In genomic region chr1:28592314-28593071, GRCh38 we compare ENCODE assay signal across 8 cellular contexts. TPM values are rescaled to one million over a fixed set of nuclear protein-coding genes. Genes with fewer than 3 reads are reported as not detected.
A peak's percentile ranks its signal among the peaks of the same experiment; 100 is the strongest.
DNase-seq lines count a peak whose midpoint lies in the region; ATAC-seq, FAIRE-seq and TF ChIP-seq lines count a peak whose summit lies in the region.

No MANE protein-coding gene starts in this region.

- H3K4me2 ChIP-seq in A549 = peak overlapping the region; percentile 56

- TF ChIP-seq RAD21 in A549 (conservative IDR thresholded peaks at IDR 0.05 in 1 of 2, IDR thresholded peaks at IDR 0.05 in 1 of 2) = no peak

- intact Hi-C loops in left ventricle myocardium inferior (cut with micrococcal nuclease) (no loop called here), sigmoid colon (cut with DNase I) (no loop called here)

- TF ChIP-seq POLR2A in A549 (IDR thresholded peaks at IDR 0.05; ENCODE audit: low read length) (no peak), sigmoid colon (IDR thresholded peaks at IDR 0.05) (no peak)

- TF ChIP-seq CTCF in A549 (IDR thresholded peaks at IDR 0.05) (no peak), VCaP (conservative IDR thresholded peaks at IDR 0.05) (no peak), left ventricle myocardium inferior (IDR thresholded peaks at IDR 0.05; ENCODE audit: borderline replicate concordance) (no peak), sigmoid colon (IDR thresholded peaks at IDR 0.05) (no peak)

- FAIRE-seq in A549 (lab: Jason Lieb, UNC) = no peak

- peak overlapping the region; percentile 50 to 85; a peak in 5 of 6 replicates for H3K27ac ChIP-seq in A549
- H3K27ac ChIP-seq in VCaP = peak overlapping the region; percentile 18; the same call in 1 of the 2 replicates
- peak overlapping the region; percentile 27 for H3K27ac ChIP-seq in left ventricle myocardium inferior (replicated peaks)
- H3K27ac ChIP-seq in sigmoid colon = peak overlapping the region in 2 of 4 donors; percentile 27 to 31

- H3K4me1 ChIP-seq in A549 (peaks cover 13% of the 10 kb centered on the region; the same call in 2 of the 3 replicates), left ventricle myocardium inferior (peaks cover 8% of the 10 kb centered on the region), sigmoid colon (peaks cover 0 to 12% (median 11%) of the 10 kb centered on the region in 4 donors)

- H3K36me3 ChIP-seq in left ventricle myocardium inferior (peaks cover 7% of the 10 kb centered on the region), sigmoid colon (no peaks in the 10 kb centered on the region)

- no peak for DNase-seq in A549 (ENCODE audit: low read depth in 1 of 2, low spot score in 1 of 2)
- peak; percentile 21 for DNase-seq in left ventricle myocardium inferior
- no peak for DNase-seq in sigmoid colon
- no peak for DNase-seq in hippocampal formation (lab: John Stamatoyannopoulos, UW)
- no peak for DNase-seq in GF-D8 (lab: John Stamatoyannopoulos, UW)

- H3K4me3 ChIP-seq in A549 = peak overlapping the region; percentile 41
- peak overlapping the region; percentile 71 for H3K4me3 ChIP-seq in left ventricle myocardium inferior
- peak overlapping the region; percentile 30 to 68 (median 62) for H3K4me3 ChIP-seq in sigmoid colon

- POLR2A ChIA-PET in A549 (lab: Yijun Ruan, JAX) = no interaction called here

- no peaks in the 10 kb centered on the region for H3K27me3 ChIP-seq in left ventricle myocardium inferior (ENCODE audit: low read depth)
- no peaks in the 10 kb centered on the region for H3K27me3 ChIP-seq in sigmoid colon

- 70% methylated on average over 25 of the region's 81 CpGs for WGBS in A549 (ENCODE audit: missing lambda C conversion rate)
- 3 to 6% methylated on average over 81 of the region's 81 CpGs for WGBS in sigmoid colon, 2 donors

- CTCF ChIA-PET in A549 (lab: Yijun Ruan, JAX) = interaction anchor here (0.6 to 1.6 kb wide), 3 partner anchors 10 to 49 kb away, joined by 3 to 5 read pairs (median 3); no protein-coding TSS in a partner anchor

- H3K9me3 ChIP-seq in A549 = no peaks in the 10 kb centered on the region
- no peaks in the 10 kb centered on the region for H3K9me3 ChIP-seq in left ventricle myocardium inferior (replicated peaks)
- no peaks in the 10 kb centered on the region for H3K9me3 ChIP-seq in sigmoid colon

- no peak for TF ChIP-seq EP300 in A549 (IDR thresholded peaks at IDR 0.05)
- TF ChIP-seq EP300 in sigmoid colon (IDR thresholded peaks at IDR 0.05) = no peak

- peak; percentile 12 to 42; a peak in 3 of 6 replicates for ATAC-seq in A549
- peak; percentile 74 for ATAC-seq in GM19023 (IDR thresholded peaks at IDR 0.05; ENCODE audit: unreplicated experiment)
- ATAC-seq in GM21529 (IDR thresholded peaks at IDR 0.05; ENCODE audit: unreplicated experiment) = no peak

TF ChIP-seq in A549, 52 proteins besides CTCF, POLR2A, EP300 and RAD21:
- no peak for TF ChIP-seq JUN (IDR thresholded peaks at IDR 0.05)
- no peak for TF ChIP-seq RFX5 (IDR thresholded peaks at IDR 0.05)
- no peak for TF ChIP-seq TP53 (CRISPR knock-in tag; IDR thresholded peaks at IDR 0.05)
- no peak for TF ChIP-seq HOXA7 (CRISPR knock-in tag; IDR thresholded peaks at IDR 0.05)
- TF ChIP-seq EHMT2 (IDR thresholded peaks at IDR 0.05; ENCODE audit: low read depth) = no peak
- no peak for TF ChIP-seq POLR2AphosphoS2 (conservative IDR thresholded peaks at IDR 0.05; ENCODE audit: low read length)
- no peak for TF ChIP-seq REST (IDR thresholded peaks at IDR 0.05)
- no peak for TF ChIP-seq ELK1 (IDR thresholded peaks at IDR 0.05; ENCODE audit: low read depth, low read length)
- no peak for TF ChIP-seq CEBPB (IDR thresholded peaks at IDR 0.05)
- no peak for TF ChIP-seq EHF (CRISPR knock-in tag; IDR thresholded peaks at IDR 0.05)
- TF ChIP-seq, protein P1, sequence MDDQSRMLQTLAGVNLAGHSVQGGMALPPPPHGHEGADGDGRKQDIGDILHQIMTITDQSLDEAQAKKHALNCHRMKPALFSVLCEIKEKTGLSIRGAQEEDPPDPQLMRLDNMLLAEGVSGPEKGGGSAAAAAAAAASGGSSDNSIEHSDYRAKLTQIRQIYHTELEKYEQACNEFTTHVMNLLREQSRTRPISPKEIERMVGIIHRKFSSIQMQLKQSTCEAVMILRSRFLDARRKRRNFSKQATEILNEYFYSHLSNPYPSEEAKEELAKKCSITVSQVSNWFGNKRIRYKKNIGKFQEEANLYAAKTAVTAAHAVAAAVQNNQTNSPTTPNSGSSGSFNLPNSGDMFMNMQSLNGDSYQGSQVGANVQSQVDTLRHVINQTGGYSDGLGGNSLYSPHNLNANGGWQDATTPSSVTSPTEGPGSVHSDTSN (IDR thresholded peaks at IDR 0.05) = no peak

RNA-seq across cellular contexts. Expression of gene RAB42, which starts 0.4 kb away (rescaled TPM):
- polyA plus RNA-seq in A549 (2011; rRNA removed) (0.81 and 0.85 TPM in 2 replicates), A549 (2017; fragmentation: RNase III; extraction: RNeasy Plus Mini Kit Qiagen cat#74134 plus additional on column Dnase treatment) (1.8 to 2.3 TPM (median 2.0 TPM) in 3 replicates), sigmoid colon (10 to 100 TPM in 1 of 3 donors, 1 to 10 TPM in 2; 3.4 to 19.0 (median 3.6) TPM)
- polyA plus RNA-seq in A549 (2012; cell fraction: cytosol; rRNA removed) = 0.99 and 2.0 TPM in 2 replicates
- 0.61 and 0.98 TPM in 2 replicates for polyA plus RNA-seq in A549 (2012; cell fraction: nucleus; rRNA removed)
- 1.0 and 1.5 TPM in 2 replicates for polyA minus RNA-seq in A549 (2011; rRNA and poly(A)+ RNA removed)
- total RNA-seq in left ventricle myocardium inferior (1.2 TPM), sigmoid colon (1 to 10 TPM in 3 of 4 donors, under 1 TPM in 1; 0.68 to 3.2 (median 2.1) TPM)

RNA-seq across cellular contexts. Expression of gene TRNAU1AP, which starts 39.6 kb away (rescaled TPM):
- polyA plus RNA-seq in A549 (2011; rRNA removed) = 23.8 and 25.5 TPM in 2 replicates
- 15.7 and 17.0 TPM in 2 replicates for polyA plus RNA-seq in A549 (2012; cell fraction: cytosol; rRNA removed)
- 13.5 and 19.2 TPM in 2 replicates for polyA plus RNA-seq in A549 (2012; cell fraction: nucleus; rRNA removed)
- 14.5 to 14.9 TPM (median 14.5 TPM) in 3 replicates for polyA plus RNA-seq in A549 (2017; fragmentation: RNase III; extraction: RNeasy Plus Mini Kit Qiagen cat#74134 plus additional on column Dnase treatment)
- 7.1 and 10.8 TPM in 2 replicates for polyA minus RNA-seq in A549 (2011; rRNA and poly(A)+ RNA removed)
- total RNA-seq in left ventricle myocardium inferior = 13.0 TPM
- total RNA-seq in sigmoid colon = 10 to 100 TPM; 20.0 to 36.5 (median 29.9) TPM
- polyA plus RNA-seq in sigmoid colon = 10 to 100 TPM; 14.1 to 27.6 (median 19.5) TPM

RNA-seq across cellular contexts. Expression of gene TAF12, which starts 50.4 kb away (rescaled TPM):
- polyA plus RNA-seq in A549 (2011; rRNA removed) (33.8 and 38.3 TPM in 2 replicates), A549 (2017; fragmentation: RNase III; extraction: RNeasy Plus Mini Kit Qiagen cat#74134 plus additional on column Dnase treatment) (15.8 to 18.3 TPM (median 17.6 TPM) in 3 replicates), sigmoid colon (10 to 100 TPM; 19.2 to 21.0 (median 20.4) TPM)
- 12.7 and 13.7 TPM in 2 replicates for polyA plus RNA-seq in A549 (2012; cell fraction: cytosol; rRNA removed)
- polyA plus RNA-seq in A549 (2012; cell fraction: nucleus; rRNA removed) = 2.9 and 5.4 TPM in 2 replicates
- polyA minus RNA-seq in A549 (2011; rRNA and poly(A)+ RNA removed) = 7.4 and 12.9 TPM in 2 replicates
- total RNA-seq in left ventricle myocardium inferior (28.2 TPM), sigmoid colon (10 to 100 TPM; 16.8 to 27.5 (median 20.1) TPM)

RNA-seq across cellular contexts. Expression of gene RNU11, which starts 55.9 kb away (rescaled TPM):
- not detected in 2 replicates for polyA plus RNA-seq in A549 (2011; rRNA removed)
- polyA plus RNA-seq in A549 (2012; cell fraction: cytosol; rRNA removed) = not detected in 2 replicates
- not detected in 2 replicates for polyA plus RNA-seq in A549 (2012; cell fraction: nucleus; rRNA removed)
- polyA plus RNA-seq in A549 (2017; fragmentation: RNase III; extraction: RNeasy Plus Mini Kit Qiagen cat#74134 plus additional on column Dnase treatment) = not detected in 3 replicates
- polyA minus RNA-seq in A549 (2011; rRNA and poly(A)+ RNA removed) = under 0.01 TPM in 1 of 2 replicates, not detected in the other
- not detected for total RNA-seq in left ventricle myocardium inferior
- total RNA-seq in sigmoid colon = not detected
- not detected for polyA plus RNA-seq in sigmoid colon
